ENCODE assay signal across 15 cellular contexts in the genomic region with DNA sequence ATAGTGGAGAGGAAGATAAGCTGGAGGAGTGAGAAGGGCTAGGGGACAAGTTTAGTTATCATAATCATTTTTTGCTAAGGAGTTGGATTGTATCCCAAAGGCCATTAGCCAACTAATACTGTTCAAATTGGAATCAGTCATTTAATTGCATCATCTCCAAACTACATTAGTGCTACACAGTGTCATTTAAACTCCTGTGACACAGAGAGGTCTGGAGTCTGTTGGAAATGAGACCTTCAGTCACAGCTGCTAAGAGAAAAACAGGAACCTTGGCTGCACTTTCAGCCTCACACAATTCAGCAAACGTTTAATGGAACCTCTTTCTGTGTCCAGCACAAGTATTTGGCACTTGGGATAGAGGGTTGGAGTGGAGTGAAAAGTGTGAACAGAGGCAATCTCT.
"Had no signal": no experiment of that assay in that cellular context is flagged by ENCODE, and none has a peak within 500 bp of the region (broad histone marks: within the 10 kb centered on the region; RNA-seq: fewer than 3 reads in every experiment).

No MANE protein-coding gene starts in this region.

- H3K36me3 Mint-ChIP-seq: activated naive CD8-positive, alpha-beta T cell treated with anti-CD3 and anti-CD28 coated beads for 36 hours had no signal

- H3K27ac Mint-ChIP-seq: activated CD4-positive, alpha-beta T cell treated with anti-CD3 and anti-CD28 coated beads, Interleukin-2, amount 10 ng/mL, durations not matched to agents 24 days and 14 days; activated naive CD8-positive, alpha-beta T cell treated with anti-CD3 and anti-CD28 coated beads for 36 hours; activated T-helper 1 cell treated with anti-CD3 and anti-CD28 coated beads, Interleukin-12 subunit alpha, Interleukin-12 subunit beta, Interleukin-2, Interleukin-4 antibody, amounts not matched to agents 30 ng/mL and 10 ng/mL and 1 ng/mL, durations not matched to agents 14 hours and 24 hours and 36 hours had no signal

- H3K4me3 Mint-ChIP-seq: activated B cell treated with CpG ODN at 0.5 μM for 24 hours; activated CD4-positive, alpha-beta T cell treated with anti-CD3 and anti-CD28 coated beads, Interleukin-2, amount 10 ng/mL, durations not matched to agents 24 days and 14 days; activated naive CD8-positive, alpha-beta T cell treated with anti-CD3 and anti-CD28 coated beads for 36 hours; activated T-helper 1 cell treated with anti-CD3 and anti-CD28 coated beads, Interleukin-12 subunit alpha, Interleukin-12 subunit beta, Interleukin-2, Interleukin-4 antibody, amounts not matched to agents 30 ng/mL and 10 ng/mL and 1 ng/mL, durations not matched to agents 14 hours and 24 hours and 36 hours; neural crest cell had no signal

- H3K27me3 ChIP-seq: brain microvascular endothelial cell, esophagus muscularis mucosa, sigmoid colon had no signal

- H3K27me3 Mint-ChIP-seq: activated B cell treated with CpG ODN at 0.5 μM for 24 hours had no signal

- H3K9me3 Mint-ChIP-seq: activated CD4-positive, alpha-beta T cell treated with anti-CD3 and anti-CD28 coated beads, Interleukin-2, amount 10 ng/mL, durations not matched to agents 24 days and 14 days; activated naive CD8-positive, alpha-beta T cell treated with anti-CD3 and anti-CD28 coated beads for 36 hours; activated T-helper 1 cell treated with anti-CD3 and anti-CD28 coated beads, Interleukin-12 subunit alpha, Interleukin-12 subunit beta, Interleukin-2, Interleukin-4 antibody, amounts not matched to agents 30 ng/mL and 10 ng/mL and 1 ng/mL, durations not matched to agents 14 hours and 24 hours and 36 hours had no signal

- H3K4me1 Mint-ChIP-seq: activated CD4-positive, alpha-beta T cell treated with anti-CD3 and anti-CD28 coated beads, Interleukin-2, amount 10 ng/mL, durations not matched to agents 24 days and 14 days; activated naive CD8-positive, alpha-beta T cell treated with anti-CD3 and anti-CD28 coated beads for 36 hours had no signal

- H3K4me1 ChIP-seq: psoas muscle had no signal

- H3K9me3 ChIP-seq: esophagus muscularis mucosa, psoas muscle, sigmoid colon had no signal

- DNase-seq: activated B cell treated with CpG ODN at 0.5 μM for 24 hours; activated CD4-positive, alpha-beta T cell treated with anti-CD3 and anti-CD28 coated beads, Interleukin-2, amount 10 ng/mL, durations not matched to agents 24 days and 14 days; activated CD8-positive, alpha-beta memory T cell treated with anti-CD3 and anti-CD28 coated beads for 24 hours; activated naive CD8-positive, alpha-beta T cell treated with anti-CD3 and anti-CD28 coated beads for 36 hours; brain microvascular endothelial cell; cortex of kidney; effector CD4-positive, alpha-beta T cell; kidney glomerular epithelial cell; psoas muscle; sigmoid colon; spleen had no signal

- H3K27ac ChIP-seq: brain microvascular endothelial cell, esophagus muscularis mucosa, psoas muscle, sigmoid colon, spleen had no signal

- H3K4me3 ChIP-seq: esophagus muscularis mucosa, lung, psoas muscle, sigmoid colon, spleen had no signal
